Comparison of ENCODE assay signal across 13 cellular contexts in the genomic region with DNA sequence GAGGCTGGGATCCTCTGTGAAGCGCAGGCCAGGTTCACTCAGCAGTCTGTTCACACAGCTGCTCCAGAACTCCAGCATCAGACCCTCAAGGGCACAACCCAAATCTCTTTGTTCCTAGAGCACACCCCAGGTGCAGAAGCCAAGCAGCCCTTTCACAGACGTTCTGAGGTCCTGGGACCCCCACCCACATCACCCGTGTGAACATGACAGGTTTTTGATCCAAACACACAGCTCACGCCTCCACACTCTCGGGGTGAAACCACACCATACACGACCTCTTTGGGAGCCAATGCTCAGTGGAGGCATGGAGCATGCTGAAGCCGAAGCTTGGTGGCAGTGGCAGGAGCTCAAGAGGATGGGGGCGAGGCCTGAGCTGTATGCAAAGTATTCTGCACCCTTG.
DNase-seq lines count a peak whose midpoint lies in the region; ATAC-seq lines count a peak whose summit lies in the region.
"Had no signal": no experiment of that assay in that cellular context is flagged by ENCODE, and none has a peak within 500 bp of the region (broad histone marks: within the 10 kb centered on the region; RNA-seq: fewer than 3 reads in every experiment).

No MANE protein-coding gene starts in this region.

- H3K27me3 ChIP-seq in esophagus (ENCODE audit: control insufficient read depth in 1 of 2, insufficient read depth in 2 of 2, low read length in 2 of 2) = no peaks in the 10 kb centered on the region
- H3K27me3 ChIP-seq: foreskin keratinocyte, left lung had no signal

- no peaks in the 10 kb centered on the region for H3K9me3 Mint-ChIP-seq in activated CD8-positive, alpha-beta memory T cell treated with anti-CD3 and anti-CD28 coated beads, Interleukin-2, amount 10 ng/mL, durations not matched to agents 7 days and 5 days (ENCODE audit: low read depth)
- H3K9me3 Mint-ChIP-seq in T-helper 2 cell treated with Interferon-gamma antibody and Interleukin-4, amounts not matched to agents 5 μg/mL and 100 μg/mL, for 36 hours = no peaks in the 10 kb centered on the region
- no peaks in the 10 kb centered on the region for H3K9me3 Mint-ChIP-seq in stimulated activated memory B cell treated with anti-CD40 and anti-IgM and Interleukin-4, amounts not matched to agents 10 μg/mL and 1 μg/mL and 100 μg/mL, for 72 hours

- peaks cover 95% of the 10 kb centered on the region for H3K4me1 Mint-ChIP-seq in activated CD8-positive, alpha-beta memory T cell treated with anti-CD3 and anti-CD28 coated beads, Interleukin-2, amount 10 ng/mL, durations not matched to agents 7 days and 5 days
- peaks cover 68% of the 10 kb centered on the region for H3K4me1 Mint-ChIP-seq in T-helper 2 cell treated with Interferon-gamma antibody and Interleukin-4, amounts not matched to agents 5 μg/mL and 100 μg/mL, for 36 hours (ENCODE audit: low read depth)
- peaks cover 77% of the 10 kb centered on the region for H3K4me1 Mint-ChIP-seq in stimulated activated memory B cell treated with anti-CD40 and anti-IgM and Interleukin-4, amounts not matched to agents 10 μg/mL and 1 μg/mL and 100 μg/mL, for 72 hours

- H3K27ac Mint-ChIP-seq in activated CD8-positive, alpha-beta memory T cell treated with anti-CD3 and anti-CD28 coated beads, Interleukin-2, amount 10 ng/mL, durations not matched to agents 7 days and 5 days = peak overlapping the region; percentile 99
- peak overlapping the region; percentile 99 for H3K27ac Mint-ChIP-seq in T-helper 2 cell treated with Interferon-gamma antibody and Interleukin-4, amounts not matched to agents 5 μg/mL and 100 μg/mL, for 36 hours
- peak overlapping the region; percentile 83 for H3K27ac Mint-ChIP-seq in stimulated activated memory B cell treated with anti-CD40 and anti-IgM and Interleukin-4, amounts not matched to agents 10 μg/mL and 1 μg/mL and 100 μg/mL, for 72 hours

- H3K4me1 ChIP-seq in esophagus (ENCODE audit: control insufficient read depth in 2 of 2, insufficient read depth in 2 of 2, low read length in 1 of 2) = peaks cover 29 to 55% of the 10 kb centered on the region in 2 donors

- no peaks in the 10 kb centered on the region for H3K27me3 Mint-ChIP-seq in activated CD8-positive, alpha-beta memory T cell treated with anti-CD3 and anti-CD28 coated beads, Interleukin-2, amount 10 ng/mL, durations not matched to agents 7 days and 5 days
- H3K27me3 Mint-ChIP-seq in T-helper 2 cell treated with Interferon-gamma antibody and Interleukin-4, amounts not matched to agents 5 μg/mL and 100 μg/mL, for 36 hours (ENCODE audit: low read depth) = no peaks in the 10 kb centered on the region
- H3K27me3 Mint-ChIP-seq in stimulated activated memory B cell treated with anti-CD40 and anti-IgM and Interleukin-4, amounts not matched to agents 10 μg/mL and 1 μg/mL and 100 μg/mL, for 72 hours = no peaks in the 10 kb centered on the region

- CTCF ChIA-PET in activated CD8-positive, alpha-beta memory T cell treated with anti-CD3 and anti-CD28 coated beads, Interleukin-2, amount 10 ng/mL, durations not matched to agents 7 days and 5 days (lab: Charles Lee) = interaction anchor here (0.8 to 3.3 kb wide), 15 partner anchors 9 to 193 kb away, joined by 4 to 17 read pairs (median 8); a partner anchor contains a TSS

- WGBS in esophagus, 2 donors = 74 to 76% methylated on average over 8 of the region's 8 CpGs

- no peak for DNase-seq in activated CD8-positive, alpha-beta memory T cell treated with anti-CD3 and anti-CD28 coated beads, Interleukin-2, amount 10 ng/mL, durations not matched to agents 7 days and 5 days
- no peak for DNase-seq in activated CD8-positive, alpha-beta memory T cell treated with anti-CD3 and anti-CD28 coated beads, Interleukin-2, amount 50 U/mL, for 48 hours
- no peak for DNase-seq in T-helper 2 cell treated with Interferon-gamma antibody and Interleukin-4, amounts not matched to agents 5 μg/mL and 100 μg/mL, for 36 hours (ENCODE audit: low spot score)
- DNase-seq in D341Med (ENCODE audit: low spot score) = no peak
- DNase-seq in EL = no peak
- no peak for DNase-seq in HT-29 (ENCODE audit: low spot score)
- DNase-seq: MV-4-11, NCI-H446 had no signal

- peaks cover 0 to 4% of the 10 kb centered on the region in 2 donors for H3K9me3 ChIP-seq in esophagus (ENCODE audit: control insufficient read depth in 2 of 2, insufficient read depth in 1 of 2, low read depth in 1 of 2, low read length in 1 of 2)
- H3K9me3 ChIP-seq: A549, left lung had no signal

- no peak for ATAC-seq in activated CD8-positive, alpha-beta memory T cell treated with anti-CD3 and anti-CD28 coated beads, Interleukin-2, amount 10 ng/mL, durations not matched to agents 7 days and 5 days
- no peak for ATAC-seq in stimulated activated memory B cell treated with anti-CD40 and anti-IgM and Interleukin-4, amounts not matched to agents 10 μg/mL and 1 μg/mL and 100 μg/mL, for 72 hours
- ATAC-seq: left lung had no signal

- H3K4me3 ChIP-seq in esophagus (ENCODE audit: low read depth in 1 of 2, low read length in 2 of 2) = no peak overlapping the region
- H3K4me3 ChIP-seq: A549, left lung had no signal

- H3K36me3 ChIP-seq in esophagus (ENCODE audit: control insufficient read depth in 2 of 2, insufficient read depth in 2 of 2, low read length in 1 of 2) = peaks cover 0 to 33% of the 10 kb centered on the region in 2 donors

- peaks cover 59% of the 10 kb centered on the region for H3K36me3 Mint-ChIP-seq in activated CD8-positive, alpha-beta memory T cell treated with anti-CD3 and anti-CD28 coated beads, Interleukin-2, amount 10 ng/mL, durations not matched to agents 7 days and 5 days
- H3K36me3 Mint-ChIP-seq in T-helper 2 cell treated with Interferon-gamma antibody and Interleukin-4, amounts not matched to agents 5 μg/mL and 100 μg/mL, for 36 hours (ENCODE audit: low read depth) = peaks cover 49% of the 10 kb centered on the region
- peaks cover 23% of the 10 kb centered on the region for H3K36me3 Mint-ChIP-seq in stimulated activated memory B cell treated with anti-CD40 and anti-IgM and Interleukin-4, amounts not matched to agents 10 μg/mL and 1 μg/mL and 100 μg/mL, for 72 hours

- H3K4me3 Mint-ChIP-seq in activated CD8-positive, alpha-beta memory T cell treated with anti-CD3 and anti-CD28 coated beads, Interleukin-2, amount 10 ng/mL, durations not matched to agents 7 days and 5 days = peak overlapping the region; percentile 65
- H3K4me3 Mint-ChIP-seq in T-helper 2 cell treated with Interferon-gamma antibody and Interleukin-4, amounts not matched to agents 5 μg/mL and 100 μg/mL, for 36 hours = peak overlapping the region; percentile 83
- H3K4me3 Mint-ChIP-seq in stimulated activated memory B cell treated with anti-CD40 and anti-IgM and Interleukin-4, amounts not matched to agents 10 μg/mL and 1 μg/mL and 100 μg/mL, for 72 hours = no peak overlapping the region

- peak overlapping the region; percentile 74 to 87 for H3K27ac ChIP-seq in esophagus (ENCODE audit: low read depth in 2 of 2, low read length in 1 of 2)
- H3K27ac ChIP-seq: foreskin keratinocyte had no signal
